24 cellular contexts compared by ENCODE assay signal in genomic region chr2:177347570-177347969, GRCh38. TPM values are rescaled to one million over a fixed set of nuclear protein-coding genes. Genes with fewer than 3 reads are reported as not detected.
DNase-seq lines count a peak whose midpoint lies in the region; FAIRE-seq and TF ChIP-seq lines count a peak whose summit lies in the region.
"Had no signal": no experiment of that assay in that cellular context is flagged by ENCODE, and none has a peak within 500 bp of the region (broad histone marks: within the 10 kb centered on the region; RNA-seq: fewer than 3 reads in every experiment).

No MANE protein-coding gene starts in this region.

- H3K27me3 ChIP-seq in BLaER1 treated with 17β-estradiol and CSF1 and Interleukin-3, amounts not matched to agents 10 nM and 100 nM: no peaks in the 10 kb centered on the region
- H3K27me3 ChIP-seq: BE2C had no signal

- H3K4me1 ChIP-seq in BLaER1 treated with 17β-estradiol and CSF1 and Interleukin-3, amounts not matched to agents 10 nM and 100 nM: peaks cover 17 to 40% (median 31%) of the 10 kb centered on the region in 10 experiments
- H3K4me1 ChIP-seq: BE2C had no signal

- H3K4me2 ChIP-seq in BLaER1 treated with 17β-estradiol and CSF1 and Interleukin-3, amounts not matched to agents 10 nM and 100 nM: peak overlapping the region in 8 of 11 experiments; percentile 15 to 72 (median 50); a peak in 13 of 22 replicates

- no peak overlapping the region for H3K4me3 ChIP-seq in BLaER1 treated with 17β-estradiol and CSF1 and Interleukin-3, amounts not matched to agents 10 nM and 100 nM

- H4K20me1 ChIP-seq in BLaER1 treated with 17β-estradiol and CSF1 and Interleukin-3, amounts not matched to agents 10 nM and 100 nM: no peaks in the 10 kb centered on the region

- H3K36me3 Mint-ChIP-seq in endothelial cell (ENCODE audit: low read depth, unreplicated experiment): no peaks in the 10 kb centered on the region
- H3K36me3 Mint-ChIP-seq: CD4-positive, alpha-beta memory T cell; CD4-positive, CD25-positive, alpha-beta regulatory T cell had no signal

- no peak overlapping the region for H3K27ac ChIP-seq in BLaER1 treated with 17β-estradiol and CSF1 and Interleukin-3, amounts not matched to agents 10 nM and 100 nM

- no peaks in the 10 kb centered on the region for H3K9me3 Mint-ChIP-seq in endothelial cell (ENCODE audit: unreplicated experiment)
- H3K9me3 Mint-ChIP-seq: CD14-positive monocyte; CD4-positive, alpha-beta memory T cell; CD4-positive, CD25-positive, alpha-beta regulatory T cell; CD8-positive, alpha-beta memory T cell had no signal

- no peak overlapping the region for H3K9ac ChIP-seq in BLaER1 treated with 17β-estradiol and CSF1 and Interleukin-3, amounts not matched to agents 10 nM and 100 nM

- TF ChIP-seq POLR2A in GM12891 (IDR thresholded peaks at IDR 0.05; ENCODE audit: low read depth, low read length): no peak

- no peak for FAIRE-seq in GM12891 (lab: Jason Lieb, UNC)
- FAIRE-seq: A204.1, D721Med, G401.6, GM12892, GM18507 had no signal

- no peak for TF ChIP-seq CTCF in endothelial cell (IDR thresholded peaks at IDR 0.05; ENCODE audit: unreplicated experiment)

- H3K36me3 ChIP-seq in BLaER1 treated with 17β-estradiol and CSF1 and Interleukin-3, amounts not matched to agents 10 nM and 100 nM: no peaks in the 10 kb centered on the region
- H3K36me3 ChIP-seq: BE2C had no signal

- H3K4me3 Mint-ChIP-seq in endothelial cell (ENCODE audit: unreplicated experiment): no peak overlapping the region
- H3K4me3 Mint-ChIP-seq: CD14-positive monocyte; CD4-positive, alpha-beta memory T cell; CD4-positive, CD25-positive, alpha-beta regulatory T cell; CD8-positive, alpha-beta memory T cell had no signal

- H3K27ac Mint-ChIP-seq in endothelial cell (ENCODE audit: unreplicated experiment): no peak overlapping the region
- H3K27ac Mint-ChIP-seq: CD4-positive, alpha-beta memory T cell; CD4-positive, CD25-positive, alpha-beta regulatory T cell; CD8-positive, alpha-beta memory T cell had no signal

- no peaks in the 10 kb centered on the region; a peak in 1 of 22 replicates for H3K9me3 ChIP-seq in BLaER1 treated with 17β-estradiol and CSF1 and Interleukin-3, amounts not matched to agents 10 nM and 100 nM (replicated peaks in 1 of 11)
- H3K9me3 ChIP-seq: BE2C, Caco-2 had no signal

- in situ Hi-C loops in SK-MEL-5 (cut with HindIII; ENCODE audit: low pct_unique_long_range_greater_than_20kb, low sequenced_read_pairs): no loop called here

- DNase-seq in SK-MEL-5 (ENCODE audit: low read depth, low spot score) (peak; percentile 83), foreskin melanocyte (peak; percentile 94), GM12891 (ENCODE audit: insufficient read length, low spot score) (no peak), kidney glomerular epithelial cell (lab: John Stamatoyannopoulos, UW) (no peak), NCI-H1694 (lab: John Stamatoyannopoulos, UW) (no peak), endothelial cell (ENCODE audit: low spot score) (no peak)
- DNase-seq: 8988T; ACHN; BE2C; C1 segment of cervical spinal cord; Caco-2; Calu3; CD4-positive, alpha-beta memory T cell; CD4-positive, CD25-positive, alpha-beta regulatory T cell; CD8-positive, alpha-beta memory T cell; DMS79 treated with DMSO at 0.1 percent for 48 hours; GF-D8 had no signal

- H3K27me3 Mint-ChIP-seq in endothelial cell (ENCODE audit: unreplicated experiment): no peaks in the 10 kb centered on the region
- H3K27me3 Mint-ChIP-seq: CD4-positive, alpha-beta memory T cell; CD4-positive, CD25-positive, alpha-beta regulatory T cell; CD8-positive, alpha-beta memory T cell had no signal

- H3K4me1 Mint-ChIP-seq in endothelial cell (ENCODE audit: unreplicated experiment): no peaks in the 10 kb centered on the region

TF ChIP-seq in GM12891, 5 proteins besides CTCF, POLR2A, EP300 and RAD21:
- TF ChIP-seq PAX5 (IDR thresholded peaks at IDR 0.05; ENCODE audit: insufficient read depth, low read length, severe bottlenecking): no peak
- no peak for TF ChIP-seq POLR2AphosphoS5 (IDR thresholded peaks at IDR 0.05; ENCODE audit: low read depth, low read length)

RNA-seq across cellular contexts. Expression of gene AGPS, which starts 45.0 kb away (rescaled TPM):
- 51.2 and 66.6 TPM in 2 replicates for total RNA-seq in SK-MEL-5 (2014; rRNA removed; shearing (Covaris generic))
- polyA plus RNA-seq in SK-MEL-5 (2015; cell fraction: cytosol; rRNA removed): 34.2 and 46.3 TPM in 2 replicates
- polyA plus RNA-seq in SK-MEL-5 (2015; cell fraction: nucleus; rRNA removed): 42.7 and 44.4 TPM in 2 replicates
- polyA plus RNA-seq in GM12891 (2012; ENCODE audit: low read depth, missing spikeins): 15.1 TPM
- 54.4 TPM for total RNA-seq in endothelial cell (ENCODE audit: unreplicated experiment)

Comparison
In these comparisons a context has a peak if more than half of its experiments do, and no peak if none do; other contexts are left out.
1. DNase-seq: peak in SK-MEL-5 (single experiment) and foreskin melanocyte (single experiment); none in GM12891 (single experiment), kidney glomerular epithelial cell (single experiment), NCI-H1694 (single experiment) and endothelial cell (single experiment).